ENCODE assay signal across 33 cellular contexts in the genomic region with DNA sequence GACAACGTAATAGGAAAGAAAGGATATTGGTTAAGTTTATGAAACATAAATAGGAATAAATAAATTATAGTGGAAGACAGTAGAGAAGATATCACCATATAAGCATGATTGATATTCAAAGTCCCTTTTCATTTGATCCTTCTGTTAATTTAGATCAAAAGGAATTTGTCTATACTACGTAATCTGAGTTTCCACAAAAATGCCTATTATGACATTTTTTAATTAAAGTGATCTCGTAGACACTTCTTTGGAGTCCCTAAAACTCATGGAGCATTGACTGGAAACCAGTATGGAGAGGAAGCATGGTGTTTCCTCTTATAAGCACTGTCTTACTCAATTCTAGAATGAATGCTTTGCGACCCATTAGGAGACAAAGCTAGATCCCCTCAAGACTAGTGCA.
"Had no signal": no experiment of that assay in that cellular context is flagged by ENCODE, and none has a peak within 500 bp of the region (broad histone marks: within the 10 kb centered on the region; RNA-seq: fewer than 3 reads in every experiment).

No MANE protein-coding gene starts in this region.

- H3K4me1 ChIP-seq: adrenal gland, ascending aorta, body of pancreas, breast epithelium had no signal

- H3K9me3 ChIP-seq: adrenal gland, ascending aorta, body of pancreas had no signal

- DNase-seq: activated effector memory CD4-positive, alpha-beta T cell treated with anti-CD3 and anti-CD28 coated beads, Interleukin-2, amount 50 U/mL, for 16 hours; activated effector memory CD4-positive, alpha-beta T cell treated with Interleukin-2 at 50 U/mL for 16 hours; activated gamma-delta T cell; activated gamma-delta T cell treated with Interleukin-2 at 50 U/mL for 16 hours; activated naive CD4-positive, alpha-beta T cell; activated naive CD4-positive, alpha-beta T cell treated with anti-CD3 and anti-CD28 coated beads for 36 hours; activated naive CD4-positive, alpha-beta T cell treated with anti-CD3 and anti-CD28 coated beads, Interleukin-2, amount 10 ng/mL, durations not matched to agents 7 days and 5 days; activated naive CD4-positive, alpha-beta T cell treated with anti-CD3 and anti-CD28 coated beads, Interleukin-2, amount 50 U/mL, for 16 hours; activated naive CD4-positive, alpha-beta T cell treated with Interleukin-2 at 50 U/mL for 16 hours; activated naive CD8-positive, alpha-beta T cell treated with anti-CD3 and anti-CD28 coated beads for 36 hours; activated naive CD8-positive, alpha-beta T cell treated with anti-CD3 and anti-CD28 coated beads, Interleukin-2, amount 10 ng/mL, durations not matched to agents 7 days and 5 days; activated naive CD8-positive, alpha-beta T cell treated with anti-CD3 and anti-CD28 coated beads, Interleukin-2, amount 50 U/mL, for 24 hours; activated T-cell treated with anti-CD3 and anti-CD28 coated beads, Interleukin-2, amount 50 U/mL, for 24 hours; activated T-cell treated with anti-CD3 and anti-CD28 coated beads, Interleukin-2, amount 50 U/mL, for 4 hours; activated T-cell treated with anti-CD3 and anti-CD28 coated beads, Interleukin-2, amount 50 U/mL, for 48 hours; activated T-cell treated with anti-CD3 and anti-CD28 coated beads, Interleukin-2, amount 50 U/mL, for 72 hours; adrenal gland; amniotic stem cell; amygdala; anterior cingulate cortex; aorta; body of pancreas; brain microvascular endothelial cell; caudate nucleus; central memory CD4-positive, alpha-beta T cell; cerebellar nuclear complex had no signal

- H3K4me3 ChIP-seq: adrenal gland, ascending aorta, body of pancreas, breast epithelium, cardiac muscle cell had no signal

- H3K36me3 ChIP-seq: adrenal gland, ascending aorta, brain microvascular endothelial cell, breast epithelium, cardiac muscle cell had no signal

- H3K27me3 ChIP-seq: adrenal gland, ascending aorta, body of pancreas, brain microvascular endothelial cell, breast epithelium, cardiac muscle cell had no signal

- ATAC-seq: activated naive CD4-positive, alpha-beta T cell treated with anti-CD3 and anti-CD28 coated beads, Interleukin-2, amount 50 U/mL, for 72 hours; activated naive CD8-positive, alpha-beta T cell treated with anti-CD3 and anti-CD28 coated beads, Interleukin-2, amount 50 U/mL, for 24 hours; activated T-cell treated with anti-CD3 and anti-CD28 coated beads, Interleukin-2, amount 50 U/mL, for 4 hours; activated T-cell treated with anti-CD3 and anti-CD28 coated beads, Interleukin-2, amount 50 U/mL, for 72 hours; activated T-helper 17 cell treated with anti-CD3 and anti-CD28 coated beads, Interleukin-2, amount 50 U/mL, for 72 hours; body of pancreas had no signal

- FAIRE-seq: astrocyte, bronchial epithelial cell had no signal

- H3K27ac ChIP-seq: adrenal gland, ascending aorta, body of pancreas, brain microvascular endothelial cell, breast epithelium, cardiac muscle cell had no signal
